ENCODE assay signal across 20 cellular contexts in genomic region chr1:119294199-119294598, GRCh38.
"Had no signal": no experiment of that assay in that cellular context is flagged by ENCODE, and none has a peak within 500 bp of the region (broad histone marks: within the 10 kb centered on the region; RNA-seq: fewer than 3 reads in every experiment).

No MANE protein-coding gene starts in this region.

- H3K36me3 Mint-ChIP-seq: activated naive CD4-positive, alpha-beta T cell treated with anti-CD3 and anti-CD28 coated beads, Interleukin-2, amount 10 ng/mL, durations not matched to agents 7 days and 5 days; brain; immature natural killer cell; memory B cell had no signal

- H3K36me3 ChIP-seq: gastrocnemius medialis, heart right ventricle had no signal

- H3K9me3 Mint-ChIP-seq: activated naive CD4-positive, alpha-beta T cell treated with anti-CD3 and anti-CD28 coated beads, Interleukin-2, amount 10 ng/mL, durations not matched to agents 7 days and 5 days; activated naive CD8-positive, alpha-beta T cell treated with anti-CD3 and anti-CD28 coated beads, Interleukin-2, amount 50 U/mL, for 24 hours; brain; memory B cell had no signal

- H3K27me3 Mint-ChIP-seq: memory B cell had no signal

- H3K27ac ChIP-seq: gastrocnemius medialis, heart right ventricle had no signal

- H3K4me1 ChIP-seq: gastrocnemius medialis, heart right ventricle had no signal

- H3K4me3 Mint-ChIP-seq: activated naive CD4-positive, alpha-beta T cell treated with anti-CD3 and anti-CD28 coated beads, Interleukin-2, amount 10 ng/mL, durations not matched to agents 7 days and 5 days; activated naive CD8-positive, alpha-beta T cell treated with anti-CD3 and anti-CD28 coated beads, Interleukin-2, amount 50 U/mL, for 24 hours; brain; immature natural killer cell; memory B cell had no signal

- H3K4me3 ChIP-seq: gastrocnemius medialis, heart right ventricle had no signal

- H3K4me1 Mint-ChIP-seq: immature natural killer cell, memory B cell had no signal

- H3K27ac Mint-ChIP-seq: activated naive CD4-positive, alpha-beta T cell treated with anti-CD3 and anti-CD28 coated beads, Interleukin-2, amount 10 ng/mL, durations not matched to agents 7 days and 5 days; activated naive CD8-positive, alpha-beta T cell treated with anti-CD3 and anti-CD28 coated beads, Interleukin-2, amount 50 U/mL, for 24 hours; immature natural killer cell; memory B cell had no signal

- DNase-seq: activated CD4-positive, alpha-beta T cell treated with anti-CD3 and anti-CD28 coated beads, Interleukin-2, amount 50 U/mL, for 1 hour; activated CD8-positive, alpha-beta memory T cell treated with anti-CD3 and anti-CD28 coated beads for 24 hours; activated CD8-positive, alpha-beta memory T cell treated with anti-CD3 and anti-CD28 coated beads, Interleukin-2, amount 50 U/mL, for 48 hours; activated effector memory CD4-positive, alpha-beta T cell treated with Interleukin-2 at 50 U/mL for 16 hours; activated naive CD4-positive, alpha-beta T cell treated with anti-CD3 and anti-CD28 coated beads, Interleukin-2, amount 10 ng/mL, durations not matched to agents 7 days and 5 days; activated naive CD8-positive, alpha-beta T cell treated with anti-CD3 and anti-CD28 coated beads, Interleukin-2, amount 50 U/mL, for 24 hours; activated T-cell treated with anti-CD3 and anti-CD28 coated beads, Interleukin-2, amount 50 U/mL, for 48 hours; anterior cingulate cortex; caudate nucleus; gastrocnemius medialis; heart right ventricle; immature natural killer cell; occipital lobe; retina; stimulated activated CD4-positive, alpha-beta T cell treated with anti-CD3 and anti-CD28 coated beads, Interleukin-12 subunit alpha, Interleukin-12 subunit beta, amount 100 ng/mL, for 4 hours; stimulated activated CD4-positive, alpha-beta T cell treated with anti-CD3 and anti-CD28 coated beads, Interleukin-1b, Interleukin-23, amount 100 ng/mL, for 48 hours; stimulated activated CD8-positive, alpha-beta memory T cell treated with anti-CD3 and anti-CD28 coated beads, Interleukin-4, amount 100 ng/mL, for 48 hours; T-helper 9 cell had no signal

- H3K9me3 ChIP-seq: gastrocnemius medialis, heart right ventricle had no signal

- ATAC-seq: gastrocnemius medialis, heart right ventricle had no signal

- H3K27me3 ChIP-seq: gastrocnemius medialis, heart right ventricle had no signal
